In the genomic region with DNA sequence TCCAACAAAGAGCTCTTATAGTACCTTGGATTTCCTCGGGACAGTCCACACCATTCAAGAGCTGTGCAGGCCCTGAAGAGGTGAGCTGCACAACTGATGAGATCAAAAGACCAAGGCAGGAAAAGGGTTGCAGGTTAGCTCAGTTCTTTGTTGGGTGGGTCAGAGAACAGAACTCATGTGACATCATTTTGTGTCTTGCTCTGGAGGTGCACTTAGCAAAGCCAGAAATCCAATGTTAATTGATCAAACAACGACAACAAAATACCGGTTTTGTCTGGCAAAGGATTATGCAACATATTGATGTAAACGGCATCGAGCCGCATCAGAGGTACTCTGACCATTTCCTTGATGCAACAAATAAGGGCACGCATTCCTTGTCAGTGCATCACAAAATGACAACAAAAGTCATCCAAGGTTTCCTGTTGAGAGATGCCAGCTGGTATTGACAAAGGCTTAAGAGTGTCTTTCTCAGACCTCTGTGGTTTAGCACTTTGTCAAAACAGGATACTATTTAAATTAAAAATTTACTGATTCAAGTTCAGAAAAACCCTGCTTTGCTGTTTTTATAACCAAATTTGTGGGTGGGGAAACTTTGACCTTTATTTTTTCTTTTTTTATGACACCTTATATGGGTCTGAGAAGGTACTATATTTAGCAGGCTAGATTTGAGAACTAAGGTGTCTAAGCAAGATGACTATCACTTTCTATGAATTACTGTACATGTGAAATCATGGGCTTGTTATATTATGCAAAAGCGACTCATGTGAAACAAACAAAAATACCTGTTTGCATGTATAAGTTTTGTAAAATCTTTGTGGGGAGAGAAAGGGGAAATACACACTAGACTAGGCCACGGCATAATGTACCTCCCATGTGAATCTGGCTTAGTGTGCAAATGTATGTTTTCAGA, we compare ENCODE assay signal across 9 cellular contexts.
DNase-seq lines count a peak whose midpoint lies in the region; ATAC-seq, FAIRE-seq and TF ChIP-seq lines count a peak whose summit lies in the region.
"Had no signal": no experiment of that assay in that cellular context is flagged by ENCODE, and none has a peak within 500 bp of the region (broad histone marks: within the 10 kb centered on the region; RNA-seq: fewer than 3 reads in every experiment).

No MANE protein-coding gene starts in this region.

- H3K27me3 ChIP-seq in HepG2 (ENCODE audit: control insufficient read depth in 1 of 2, insufficient read depth in 2 of 2, low read length in 2 of 2): no peaks in the 10 kb centered on the region
- no peaks in the 10 kb centered on the region for H3K27me3 ChIP-seq in pancreas

- POLR2A ChIA-PET in WTC11 (lab: Charles Lee): no interaction called here
- POLR2A ChIA-PET in HepG2 (lab: Yijun Ruan, JAX): interaction anchor here (0.7 to 3.9 kb wide), 16 partner anchors 11 to 167 kb away, joined by 3 to 21 read pairs (median 3); no protein-coding TSS in a partner anchor

- H3K36me3 Mint-ChIP-seq in WTC11: no peaks in the 10 kb centered on the region

- H3K9me3 ChIP-seq in HepG2 (ENCODE audit: low read length): no peaks in the 10 kb centered on the region
- no peaks in the 10 kb centered on the region for H3K9me3 ChIP-seq in pancreas

- peaks cover 21% of the 10 kb centered on the region for H3K4me1 Mint-ChIP-seq in WTC11

- H3K27me3 Mint-ChIP-seq in WTC11 (ENCODE audit: low read depth): no peaks in the 10 kb centered on the region

- no peak overlapping the region for H2AFZ ChIP-seq in HepG2 (ENCODE audit: low read length)

- BruUV-seq in HepG2 (replicated peaks; lab: Mats Ljungman, UMichigan): no TSS peak

- peak overlapping the region; percentile 65 for H3K27ac ChIP-seq in HepG2 (ENCODE audit: extremely low read length, insufficient read depth, low read length)
- no peak overlapping the region for H3K27ac ChIP-seq in pancreas
- H3K27ac ChIP-seq: VCaP had no signal

- no peaks in the 10 kb centered on the region for H4K20me1 ChIP-seq in HepG2 (ENCODE audit: insufficient read depth, low read length)

- H3K9me3 Mint-ChIP-seq in WTC11: no peaks in the 10 kb centered on the region

- H3K4me2 ChIP-seq in HepG2 (ENCODE audit: low read depth, low read length): peak overlapping the region; percentile 59

- in situ Hi-C loops in HepG2 (cut with HindIII; ENCODE audit: extremely low pct_ligation_motif_present, low pct_unique_long_range_greater_than_20kb): no loop called here

- TF ChIP-seq CTCF in WTC11 (IDR thresholded peaks at IDR 0.05) (no peak), HepG2 (CRISPR knock-in tag; IDR thresholded peaks at IDR 0.05) (no peak), pancreas (IDR thresholded peaks at IDR 0.05) (no peak)

- H3K36me3 ChIP-seq in HepG2 (replicated peaks in 1 of 2; ENCODE audit: control insufficient read depth in 1 of 2, insufficient read depth in 2 of 2, low read length in 2 of 2) (0 out of 5 replicates have a peak, but pooled peaks cover 0 to 2% of the 10 kb centered on the region in 2 experiments), pancreas (no peaks in the 10 kb centered on the region)

- CTCF ChIA-PET in WTC11 (lab: Charles Lee) (interaction anchor here (0.6 kb wide), 1 partner anchor 44 kb away, joined by 4 read pairs; no protein-coding TSS in a partner anchor), HepG2 (lab: Yijun Ruan, JAX; ENCODE audit: low intra/inter-chr PET ratio, low total read pairs) (no interaction called here)

- H3K27ac Mint-ChIP-seq in WTC11: peak overlapping the region; percentile 71; the same call in 1 of the 2 replicates

- ATAC-seq in HG02970 (IDR thresholded peaks at IDR 0.05; ENCODE audit: low FRiP score, unreplicated experiment): peak; percentile 95
- 0 out of 2 replicates have a peak, but pooled peaks have one; percentile 18 for ATAC-seq in WTC11
- peak; percentile 62 for ATAC-seq in HepG2
- ATAC-seq in pancreas: no peak

- peak; percentile 36 for DNase-seq in GM19239 (ENCODE audit: insufficient read length, low spot score)
- no peak for DNase-seq in WTC11 (ENCODE audit: low spot score)
- peak; percentile 83 for DNase-seq in HepG2 (ENCODE audit: low spot score)
- no peak for DNase-seq in NCI-H2107 (lab: John Stamatoyannopoulos, UW)
- DNase-seq in AML-193 (lab: John Stamatoyannopoulos, UW): no peak
- DNase-seq in pancreas: no peak
- no peak for DNase-seq in NCI-H2029 treated with DMSO at 0.1 percent for 48 hours (lab: John Stamatoyannopoulos, UW)

- H3K4me3 ChIP-seq in HepG2 (replicated peaks in 1 of 3; ENCODE audit: insufficient read depth in 1 of 3, low read depth in 2 of 3, low read length in 3 of 3) (peak overlapping the region in 2 of 3 experiments; percentile 10 to 11; a peak in 1 of 6 replicates), pancreas (no peak overlapping the region)

- intact Hi-C loops in HepG2 (cut with micrococcal nuclease; ENCODE audit: unreplicated experiment) (loop anchor here (1.0 to 5.0 kb wide), 3 partner anchors 39 to 160 kb away; no protein-coding TSS in a partner anchor), pancreas (cut with DNase I) (no loop called here)

- WGBS in HepG2 (ENCODE audit: low lambda C conversion rate): 22% methylated on average over 9 of the region's 9 CpGs
- WGBS in pancreas, 2 donors: 70 to 76% methylated on average over 9 of the region's 9 CpGs

- no peak for TF ChIP-seq RAD21 in HepG2 (CRISPR knock-in tag; IDR thresholded peaks at IDR 0.05)

- H3K79me2 ChIP-seq in HepG2 (ENCODE audit: insufficient read depth, low read length): peaks cover 2% of the 10 kb centered on the region

- peak overlapping the region; percentile 45 for H3K9ac ChIP-seq in HepG2 (ENCODE audit: insufficient read depth, low read depth, low read length)

- no peak for TF ChIP-seq POLR2A in HepG2 (IDR thresholded peaks at IDR 0.05; ENCODE audit: insufficient read depth in 1 of 2, low read depth in 2 of 2, low read length in 2 of 2)

- TF ChIP-seq EP300 in HepG2 (IDR thresholded peaks at IDR 0.05; ENCODE audit: low read depth in 2 of 2, low read length in 2 of 2) (peak in 1 of 2 experiments; percentile 80; a peak in 2 of 4 replicates), HepG2 (CRISPR knock-in tag; IDR thresholded peaks at IDR 0.05; ENCODE audit: borderline replicate concordance) (peak; percentile 87)

- FAIRE-seq in GM19239 (lab: Jason Lieb, UNC) (peak; percentile 90), HepG2 (lab: Jason Lieb, UNC) (no peak), pancreas (lab: Jason Lieb, UNC) (no peak)

- H3K4me1 ChIP-seq in HepG2 (ENCODE audit: insufficient read depth, low read length) (peaks cover 71% of the 10 kb centered on the region), pancreas (no peaks in the 10 kb centered on the region)

- H3K4me3 Mint-ChIP-seq in WTC11: no peak overlapping the region

TF ChIP-seq in WTC11, 78 proteins besides CTCF, POLR2A, EP300 and RAD21 (continues in another document):
- no peak for TF ChIP-seq ZNF396 (CRISPR knock-in tag; IDR thresholded peaks at IDR 0.05; ENCODE audit: borderline replicate concordance)
- TF ChIP-seq, protein P1, sequence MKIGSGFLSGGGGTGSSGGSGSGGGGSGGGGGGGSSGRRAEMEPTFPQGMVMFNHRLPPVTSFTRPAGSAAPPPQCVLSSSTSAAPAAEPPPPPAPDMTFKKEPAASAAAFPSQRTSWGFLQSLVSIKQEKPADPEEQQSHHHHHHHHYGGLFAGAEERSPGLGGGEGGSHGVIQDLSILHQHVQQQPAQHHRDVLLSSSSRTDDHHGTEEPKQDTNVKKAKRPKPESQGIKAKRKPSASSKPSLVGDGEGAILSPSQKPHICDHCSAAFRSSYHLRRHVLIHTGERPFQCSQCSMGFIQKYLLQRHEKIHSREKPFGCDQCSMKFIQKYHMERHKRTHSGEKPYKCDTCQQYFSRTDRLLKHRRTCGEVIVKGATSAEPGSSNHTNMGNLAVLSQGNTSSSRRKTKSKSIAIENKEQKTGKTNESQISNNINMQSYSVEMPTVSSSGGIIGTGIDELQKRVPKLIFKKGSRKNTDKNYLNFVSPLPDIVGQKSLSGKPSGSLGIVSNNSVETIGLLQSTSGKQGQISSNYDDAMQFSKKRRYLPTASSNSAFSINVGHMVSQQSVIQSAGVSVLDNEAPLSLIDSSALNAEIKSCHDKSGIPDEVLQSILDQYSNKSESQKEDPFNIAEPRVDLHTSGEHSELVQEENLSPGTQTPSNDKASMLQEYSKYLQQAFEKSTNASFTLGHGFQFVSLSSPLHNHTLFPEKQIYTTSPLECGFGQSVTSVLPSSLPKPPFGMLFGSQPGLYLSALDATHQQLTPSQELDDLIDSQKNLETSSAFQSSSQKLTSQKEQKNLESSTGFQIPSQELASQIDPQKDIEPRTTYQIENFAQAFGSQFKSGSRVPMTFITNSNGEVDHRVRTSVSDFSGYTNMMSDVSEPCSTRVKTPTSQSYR (CRISPR knock-in tag; IDR thresholded peaks at IDR 0.05): no peak

TF ChIP-seq in HepG2, 621 proteins besides CTCF, POLR2A, EP300 and RAD21 (continues in another document):
- no peak for TF ChIP-seq ZNF367 (CRISPR knock-in tag; IDR thresholded peaks at IDR 0.05; ENCODE audit: borderline replicate concordance)
- TF ChIP-seq RNF2 (conservative IDR thresholded peaks at IDR 0.05; ENCODE audit: low read depth): no peak
- TF ChIP-seq ZSCAN21 (CRISPR knock-in tag; IDR thresholded peaks at IDR 0.05; ENCODE audit: borderline replicate concordance): no peak
- no peak for TF ChIP-seq U2AF1 (optimal IDR thresholded peaks at IDR 0.05; ENCODE audit: low read depth, low read length)
- TF ChIP-seq, protein P2, sequence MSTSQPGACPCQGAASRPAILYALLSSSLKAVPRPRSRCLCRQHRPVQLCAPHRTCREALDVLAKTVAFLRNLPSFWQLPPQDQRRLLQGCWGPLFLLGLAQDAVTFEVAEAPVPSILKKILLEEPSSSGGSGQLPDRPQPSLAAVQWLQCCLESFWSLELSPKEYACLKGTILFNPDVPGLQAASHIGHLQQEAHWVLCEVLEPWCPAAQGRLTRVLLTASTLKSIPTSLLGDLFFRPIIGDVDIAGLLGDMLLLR (CRISPR knock-in tag; IDR thresholded peaks at IDR 0.05): no peak
- no peak for TF ChIP-seq GABPA (IDR thresholded peaks at IDR 0.05; ENCODE audit: low read depth, low read length)
- 0 out of 2 replicates have a peak, but pooled peaks have one; percentile 17 for TF ChIP-seq GABPA (CRISPR knock-in tag; IDR thresholded peaks at IDR 0.05; ENCODE audit: low read depth)
- no peak for TF ChIP-seq ZNF781 (CRISPR knock-in tag; IDR thresholded peaks at IDR 0.05; ENCODE audit: borderline replicate concordance, not compliant biosample characterization)
- TF ChIP-seq, protein P3, sequence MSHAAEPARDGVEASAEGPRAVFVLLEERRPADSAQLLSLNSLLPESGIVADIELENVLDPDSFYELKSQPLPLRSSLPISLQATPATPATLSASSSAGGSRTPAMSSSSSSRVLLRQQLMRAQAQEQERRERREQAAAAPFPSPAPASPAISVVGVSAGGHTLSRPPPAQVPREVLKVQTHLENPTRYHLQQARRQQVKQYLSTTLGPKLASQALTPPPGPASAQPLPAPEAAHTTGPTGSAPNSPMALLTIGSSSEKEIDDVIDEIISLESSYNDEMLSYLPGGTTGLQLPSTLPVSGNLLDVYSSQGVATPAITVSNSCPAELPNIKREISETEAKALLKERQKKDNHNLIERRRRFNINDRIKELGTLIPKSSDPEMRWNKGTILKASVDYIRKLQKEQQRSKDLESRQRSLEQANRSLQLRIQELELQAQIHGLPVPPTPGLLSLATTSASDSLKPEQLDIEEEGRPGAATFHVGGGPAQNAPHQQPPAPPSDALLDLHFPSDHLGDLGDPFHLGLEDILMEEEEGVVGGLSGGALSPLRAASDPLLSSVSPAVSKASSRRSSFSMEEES (CRISPR knock-in tag; IDR thresholded peaks at IDR 0.05): peak; percentile 77

Comparison
In these comparisons a context has a peak if more than half of its experiments do, and no peak if none do; other contexts are left out.
1. DNase-seq: peak in GM19239 (single experiment) and HepG2 (single experiment); none in WTC11 (single experiment), NCI-H2107 (single experiment), AML-193 (0 of 2), pancreas (0 of 6) and NCI-H2029 treated with DMSO at 0.1 percent for 48 hours (single experiment).
2. ATAC-seq: peak in HG02970 (single experiment), WTC11 (single experiment) and HepG2 (single experiment); none in pancreas (0 of 4).
3. H3K4me3 ChIP-seq: peak in HepG2 (2 of 3); none in pancreas (0 of 4).